19 cellular contexts compared by ENCODE assay signal in the genomic region with DNA sequence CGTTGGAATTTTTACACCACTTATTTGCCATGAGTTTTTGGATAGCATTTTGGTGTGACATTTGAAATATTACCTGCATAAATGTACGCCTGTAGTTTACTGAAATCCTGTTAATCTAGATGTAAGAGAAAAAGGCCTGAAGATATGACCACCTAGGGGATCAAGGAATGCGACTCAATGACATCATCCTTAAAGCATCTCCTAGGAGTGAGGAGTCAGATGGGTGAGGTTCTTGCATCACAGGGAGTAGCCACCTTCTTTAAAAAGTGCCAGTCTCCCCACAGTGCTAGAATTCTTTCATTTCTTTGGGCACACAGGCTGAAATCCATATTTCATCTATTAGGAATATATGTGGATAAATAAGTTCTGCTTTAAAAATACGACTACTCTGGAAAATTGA. TPM values are rescaled to one million over a fixed set of nuclear protein-coding genes. Genes with fewer than 3 reads are reported as not detected.
DNase-seq lines count a peak whose midpoint lies in the region; ATAC-seq and TF ChIP-seq lines count a peak whose summit lies in the region.
"Had no signal": no experiment of that assay in that cellular context is flagged by ENCODE, and none has a peak within 500 bp of the region (broad histone marks: within the 10 kb centered on the region; RNA-seq: fewer than 3 reads in every experiment).

No MANE protein-coding gene starts in this region.

- intact Hi-C loops in Caco-2 (cut with micrococcal nuclease; ENCODE audit: unreplicated experiment) = no loop called here
- intact Hi-C loops in CD14-positive monocyte (cut with micrococcal nuclease) = no loop called here
- intact Hi-C loops in left colon (cut with DNase I, micrococcal nuclease) = no loop called here

- H3K4me1 Mint-ChIP-seq in Caco-2 (ENCODE audit: low read depth, unreplicated experiment) (peaks cover 7% of the 10 kb centered on the region), WTC11 (peaks cover 9% of the 10 kb centered on the region), CD14-positive monocyte (no peaks in the 10 kb centered on the region)
- H3K4me1 Mint-ChIP-seq: IgD-negative memory B cell had no signal

- no peaks in the 10 kb centered on the region for H3K27me3 ChIP-seq in Caco-2 (replicated peaks; ENCODE audit: control insufficient read depth, insufficient read depth, low read length)
- H3K27me3 ChIP-seq: spleen had no signal

- peaks cover 8% of the 10 kb centered on the region; the same call in 1 of the 2 replicates for H3K4me1 ChIP-seq in Caco-2
- H3K4me1 ChIP-seq: spleen had no signal

- TF ChIP-seq CTCF in Caco-2 (IDR thresholded peaks at IDR 0.05; ENCODE audit: insufficient read depth in 1 of 2, low read depth in 1 of 2, low read length in 1 of 2, severe bottlenecking in 1 of 2, unreplicated experiment in 1 of 2) = no peak
- no peak for TF ChIP-seq CTCF in WTC11 (IDR thresholded peaks at IDR 0.05)
- no peak for TF ChIP-seq CTCF in CD14-positive monocyte (IDR thresholded peaks at IDR 0.05)

- H3K36me3 Mint-ChIP-seq in Caco-2 (ENCODE audit: insufficient read depth, unreplicated experiment) (no peaks in the 10 kb centered on the region), WTC11 (no peaks in the 10 kb centered on the region), CD14-positive monocyte (no peaks in the 10 kb centered on the region)
- H3K36me3 Mint-ChIP-seq: activated naive CD8-positive, alpha-beta T cell; brain; IgD-negative memory B cell had no signal

- H3K4me3 Mint-ChIP-seq in Caco-2 (ENCODE audit: unreplicated experiment) (no peak overlapping the region), WTC11 (no peak overlapping the region), CD14-positive monocyte (no peak overlapping the region)
- H3K4me3 Mint-ChIP-seq: activated naive CD8-positive, alpha-beta T cell; brain; IgD-negative memory B cell had no signal

- H3K4me3 ChIP-seq in Caco-2 (ENCODE audit: low read depth, low read length) = no peak overlapping the region
- H3K4me3 ChIP-seq: coronary artery, spleen had no signal

- DNase-seq in Caco-2 (peak in 1 of 2 experiments; percentile 9), HS-27A (ENCODE audit: low read depth) (peak; percentile 27), WTC11 (ENCODE audit: low spot score) (no peak), iPS DF 4.7 (ENCODE audit: extremely low read depth, low spot score) (peak; percentile 30), NCI-H1092 treated with DMSO at 0.1 percent for 48 hours (lab: John Stamatoyannopoulos, UW) (no peak), CD14-positive monocyte (ENCODE audit: low spot score) (no peak), left colon (no peak)
- DNase-seq: midbrain; NCI-H1694 treated with DMSO at 0.1 percent for 48 hours; NCI-H446; spleen; stimulated activated CD4-positive, alpha-beta T cell treated with anti-CD3 and anti-CD28 coated beads, Interleukin-4, amount 100 ng/mL, for 4 hours had no signal

- H3K36me3 ChIP-seq in Caco-2 (ENCODE audit: control insufficient read depth, insufficient read depth, low read length) = no peaks in the 10 kb centered on the region
- H3K36me3 ChIP-seq: spleen had no signal

- no peaks in the 10 kb centered on the region for H3K9me3 ChIP-seq in Caco-2
- H3K9me3 ChIP-seq: spleen had no signal

- POLR2A ChIA-PET in Caco-2 (lab: Charles Lee) (no interaction called here), WTC11 (lab: Charles Lee) (no interaction called here)

- H3K9me3 Mint-ChIP-seq in Caco-2 (ENCODE audit: unreplicated experiment) (no peaks in the 10 kb centered on the region), WTC11 (no peaks in the 10 kb centered on the region), CD14-positive monocyte (no peaks in the 10 kb centered on the region)
- H3K9me3 Mint-ChIP-seq: brain had no signal

- CTCF ChIA-PET in Caco-2 (lab: Charles Lee) (no interaction called here), WTC11 (lab: Charles Lee) (no interaction called here)

- BruUV-seq in Caco-2 (replicated peaks; lab: Mats Ljungman, UMichigan) = no TSS peak

- peaks cover 4% of the 10 kb centered on the region for H3K27me3 Mint-ChIP-seq in Caco-2 (ENCODE audit: insufficient read depth, unreplicated experiment)
- H3K27me3 Mint-ChIP-seq in WTC11 (ENCODE audit: low read depth) = peaks cover 3% of the 10 kb centered on the region; the same call in 1 of the 2 replicates
- peaks cover 2 to 3% (median 3%) of the 10 kb centered on the region in 3 donors for H3K27me3 Mint-ChIP-seq in CD14-positive monocyte (ENCODE audit: low read depth in 3 of 3)
- H3K27me3 Mint-ChIP-seq: IgD-negative memory B cell had no signal

- H3K27ac Mint-ChIP-seq in Caco-2 (ENCODE audit: unreplicated experiment) (peak overlapping the region; percentile 63), WTC11 (no peak overlapping the region), CD14-positive monocyte (no peak overlapping the region)
- H3K27ac Mint-ChIP-seq: activated naive CD8-positive, alpha-beta T cell; brain; IgD-negative memory B cell had no signal

- ATAC-seq in WTC11 (peak; percentile 75), HG03159 (IDR thresholded peaks at IDR 0.05; ENCODE audit: unreplicated experiment) (no peak), left colon (no peak)

TF ChIP-seq in WTC11, 78 proteins besides CTCF, POLR2A, EP300 and RAD21:
- TF ChIP-seq OVOL2 (CRISPR knock-in tag; IDR thresholded peaks at IDR 0.05; ENCODE audit: borderline replicate concordance) (no peak), SMAD3 (CRISPR knock-in tag; IDR thresholded peaks at IDR 0.05; ENCODE audit: borderline replicate concordance) (no peak)

RNA-seq across cellular contexts. Expression of gene ADCYAP1, which starts 34.5 kb away (rescaled TPM):
- total RNA-seq in Caco-2 (2022) = not detected in 2 replicates
- not detected in 3 replicates for total RNA-seq in WTC11 (2021)
- not detected for polyA plus RNA-seq in CD14-positive monocyte
- total RNA-seq in left colon = under 1 TPM; 0.21 to 0.75 TPM
- total RNA-seq: pulmonary artery endothelial cell had no signal
- polyA plus RNA-seq: AG04450, IgD-negative memory B cell had no signal

Comparison
In these comparisons a context has a peak if more than half of its experiments do, and no peak if none do; other contexts are left out.
1. DNase-seq: peak in HS-27A (single experiment) and iPS DF 4.7 (single experiment); none in WTC11 (single experiment), NCI-H1092 treated with DMSO at 0.1 percent for 48 hours (single experiment), CD14-positive monocyte (single experiment) and left colon (0 of 2).